In the genomic region with DNA sequence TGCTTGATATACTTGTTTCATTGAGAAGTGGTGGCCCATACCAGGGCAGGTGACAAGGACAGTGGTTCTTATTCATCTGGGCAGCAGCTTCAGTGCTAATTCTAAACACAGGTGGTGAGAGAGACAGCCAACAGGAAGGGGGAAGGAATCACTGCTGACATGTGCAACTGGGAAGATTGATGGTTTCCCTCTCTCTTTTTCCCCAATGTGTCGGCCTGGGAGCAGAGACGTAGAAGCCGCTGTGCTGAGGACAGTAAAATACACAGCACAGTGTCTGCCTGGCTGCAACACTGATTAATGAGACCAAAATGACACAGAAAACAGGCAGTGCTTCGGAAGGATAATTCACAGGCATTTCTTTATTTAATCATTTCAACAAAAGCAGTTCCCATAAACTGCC, we compare ENCODE assay signal across 21 cellular contexts. TPM values are rescaled to one million over a fixed set of nuclear protein-coding genes. Genes with fewer than 3 reads are reported as not detected.
DNase-seq lines count a peak whose midpoint lies in the region; ATAC-seq and TF ChIP-seq lines count a peak whose summit lies in the region.
"Had no signal": no experiment of that assay in that cellular context is flagged by ENCODE, and none has a peak within 500 bp of the region (broad histone marks: within the 10 kb centered on the region; RNA-seq: fewer than 3 reads in every experiment).

No MANE protein-coding gene starts in this region.

- H2BK15ac ChIP-seq in neuronal stem cell (ENCODE audit: low read length) = no peak overlapping the region

- no peak overlapping the region for H4K8ac ChIP-seq in neuronal stem cell (ENCODE audit: low read depth, low read length)

- no peak overlapping the region for H3K27ac Mint-ChIP-seq in endodermal cell
- H3K27ac Mint-ChIP-seq in neural progenitor cell = no peak overlapping the region
- H3K27ac Mint-ChIP-seq: CD4-positive, alpha-beta memory T cell; GM23338 had no signal

- H3K9me3 Mint-ChIP-seq in endodermal cell (no peaks in the 10 kb centered on the region), neural progenitor cell (no peaks in the 10 kb centered on the region)
- H3K9me3 Mint-ChIP-seq: GM23338 had no signal

- no peaks in the 10 kb centered on the region for H3K79me2 ChIP-seq in neural progenitor cell (ENCODE audit: low read depth)

- H3K4me1 Mint-ChIP-seq in endodermal cell (peaks cover 5% of the 10 kb centered on the region), neural progenitor cell (no peaks in the 10 kb centered on the region)

- intact Hi-C loops in left cardiac atrium (cut with DNase I) (no loop called here), vagina (cut with DNase I) (no loop called here)

- H3K4me3 Mint-ChIP-seq in endodermal cell = no peak overlapping the region
- H3K4me3 Mint-ChIP-seq in neural progenitor cell = no peak overlapping the region
- H3K4me3 Mint-ChIP-seq: CD4-positive, alpha-beta memory T cell; GM23338 had no signal

- no peak overlapping the region for H4K91ac ChIP-seq in neuronal stem cell (ENCODE audit: low read depth, low read length, poor library complexity)

- peak in 1 of 2 donors; percentile 12 for DNase-seq in cardiac muscle cell (ENCODE audit: low read depth in 1 of 2, low spot score in 1 of 2)
- no peak for DNase-seq in left cardiac atrium
- DNase-seq in endodermal cell = no peak
- DNase-seq in neuronal stem cell (ENCODE audit: low spot score) = no peak
- DNase-seq in NCI-H187 (lab: John Stamatoyannopoulos, UW) = no peak
- no peak for DNase-seq in vagina (ENCODE audit: extremely low spot score in 2 of 2)
- no peak for DNase-seq in neural progenitor cell (ENCODE audit: low spot score)
- DNase-seq: CD4-positive, alpha-beta memory T cell; DMS153; HCEC 1CT; IMR-90; Kasumi-1; MG63; NCI-H1048; NCI-H146; NCI-H748 treated with DMSO at 0.1 percent for 48 hours; PC-9 had no signal

- H3K14ac ChIP-seq in neuronal stem cell (ENCODE audit: low read length) = no peak overlapping the region

- no peak overlapping the region for H2BK5ac ChIP-seq in neuronal stem cell (ENCODE audit: low read length)

- no peaks in the 10 kb centered on the region for H4K20me1 ChIP-seq in neural progenitor cell (ENCODE audit: low read depth)

- no peak overlapping the region for H2AK5ac ChIP-seq in neuronal stem cell (ENCODE audit: low read depth, low read length)

- H3K79me1 ChIP-seq in neuronal stem cell (ENCODE audit: low read depth, low read length) = no peaks in the 10 kb centered on the region

- H2BK120ac ChIP-seq in neuronal stem cell (ENCODE audit: low read depth, low read length) = no peak overlapping the region

- H3K4me3 ChIP-seq in cardiac muscle cell (no peak overlapping the region), endodermal cell (ENCODE audit: low read length) (no peak overlapping the region), neuronal stem cell (ENCODE audit: low read length in 2 of 2) (no peak overlapping the region), vagina (no peak overlapping the region), neural progenitor cell (no peak overlapping the region)
- H3K4me3 ChIP-seq: GM12878, GM23338, MG63, PC-9, SJSA1 had no signal

- H3K18ac ChIP-seq in neuronal stem cell (ENCODE audit: low read length) = no peak overlapping the region

- H3K27me3 ChIP-seq in cardiac muscle cell (no peaks in the 10 kb centered on the region), endodermal cell (ENCODE audit: control insufficient read depth, insufficient read depth, low read length, poor library complexity, severe bottlenecking) (no peaks in the 10 kb centered on the region), neuronal stem cell (ENCODE audit: control insufficient read depth in 3 of 3, insufficient read depth in 3 of 3, low read depth in 1 of 3, low read length in 3 of 3) (no peaks in the 10 kb centered on the region), vagina (no peaks in the 10 kb centered on the region), neural progenitor cell (no peaks in the 10 kb centered on the region)
- H3K27me3 ChIP-seq: MG63, SJSA1 had no signal

- H2AFZ ChIP-seq in neuronal stem cell (ENCODE audit: low read length) (no peak overlapping the region), neural progenitor cell (replicated peaks) (no peak overlapping the region)
- H2AFZ ChIP-seq: GM23338, PC-9 had no signal

- no peaks in the 10 kb centered on the region for H3K36me3 ChIP-seq in cardiac muscle cell
- H3K36me3 ChIP-seq in endodermal cell (ENCODE audit: control insufficient read depth, insufficient read depth, low read length) = no peaks in the 10 kb centered on the region
- H3K36me3 ChIP-seq in neuronal stem cell (replicated peaks in 1 of 2; ENCODE audit: control insufficient read depth in 2 of 2, insufficient read depth in 2 of 2, low read length in 2 of 2) = no peaks in the 10 kb centered on the region
- H3K36me3 ChIP-seq in vagina = no peaks in the 10 kb centered on the region
- H3K36me3 ChIP-seq in neural progenitor cell = no peaks in the 10 kb centered on the region
- H3K36me3 ChIP-seq: SJSA1 had no signal

- H3K9ac ChIP-seq in endodermal cell (ENCODE audit: extremely low read depth, low read length, poor library complexity, severe bottlenecking) (no peak overlapping the region), neuronal stem cell (ENCODE audit: low read depth, low read length, poor library complexity) (peak overlapping the region; percentile 77), neural progenitor cell (no peak overlapping the region)

- no peak overlapping the region for H3K23ac ChIP-seq in neuronal stem cell (ENCODE audit: low read depth, low read length, poor library complexity)

- H3K27ac ChIP-seq in cardiac muscle cell (peak overlapping the region; percentile 40), endodermal cell (ENCODE audit: low read depth, low read length) (peak overlapping the region; percentile 11), neuronal stem cell (replicated peaks; ENCODE audit: low read length) (no peak overlapping the region), vagina (no peak overlapping the region), neural progenitor cell (no peak overlapping the region)
- H3K27ac ChIP-seq: PC-9, SJSA1 had no signal

- TF ChIP-seq POLR2A in vagina (IDR thresholded peaks at IDR 0.05) = no peak

- H2BK12ac ChIP-seq in neuronal stem cell (ENCODE audit: low read length) = no peak overlapping the region

- no peak for TF ChIP-seq CTCF in cardiac muscle cell (IDR thresholded peaks at IDR 0.05; ENCODE audit: low read depth, low read length)
- TF ChIP-seq CTCF in endodermal cell (conservative IDR thresholded peaks at IDR 0.05) = no peak
- no peak for TF ChIP-seq CTCF in vagina (IDR thresholded peaks at IDR 0.05)
- no peak for TF ChIP-seq CTCF in neural progenitor cell (IDR thresholded peaks at IDR 0.05)

- H3K4ac ChIP-seq in neuronal stem cell (ENCODE audit: low read length) = no peak overlapping the region

- H3K27me3 Mint-ChIP-seq in endodermal cell (ENCODE audit: insufficient read depth) (no peaks in the 10 kb centered on the region), neural progenitor cell (ENCODE audit: insufficient read depth, low read depth) (no peaks in the 10 kb centered on the region)
- H3K27me3 Mint-ChIP-seq: CD4-positive, alpha-beta memory T cell had no signal

- H3K36me3 Mint-ChIP-seq in endodermal cell (ENCODE audit: low read depth) (no peaks in the 10 kb centered on the region), neural progenitor cell (no peaks in the 10 kb centered on the region)

- 92 to 94% methylated on average over 3 to 4 of the region's 4 CpGs for WGBS in endodermal cell (ENCODE audit: insufficient coverage in 1 of 2, insufficient read length in 1 of 2), 2 experiments
- WGBS in neuronal stem cell (ENCODE audit: extremely low coverage in 2 of 2, insufficient read length in 2 of 2, insufficient replicate concordance in 1 of 2), 2 donors = no CpG with 5 or more reads among the region's 4 CpGs

- ATAC-seq in left cardiac atrium (no peak), GM18517 (IDR thresholded peaks at IDR 0.05; ENCODE audit: unreplicated experiment) (no peak)
- ATAC-seq: GM12878, GM23338 had no signal

- no peaks in the 10 kb centered on the region for H3F3A ChIP-seq in neural progenitor cell (ENCODE audit: low read depth)

- H3K4me2 ChIP-seq in neuronal stem cell (ENCODE audit: insufficient read depth, low read length, poor library complexity, severe bottlenecking) = no peak overlapping the region
- no peak overlapping the region for H3K4me2 ChIP-seq in neural progenitor cell
- H3K4me2 ChIP-seq: GM23338, PC-9 had no signal

- H3K9me3 ChIP-seq in cardiac muscle cell (ENCODE audit: low read depth) (no peaks in the 10 kb centered on the region), endodermal cell (ENCODE audit: control insufficient read depth, low read length) (no peaks in the 10 kb centered on the region), neuronal stem cell (replicated peaks in 1 of 2; ENCODE audit: control insufficient read depth in 2 of 2, insufficient read depth in 1 of 2, low read depth in 1 of 2, low read length in 2 of 2) (no peaks in the 10 kb centered on the region), vagina (no peaks in the 10 kb centered on the region), neural progenitor cell (ENCODE audit: low read depth) (no peaks in the 10 kb centered on the region)
- H3K9me3 ChIP-seq: SJSA1 had no signal

- H3K4me1 ChIP-seq in cardiac muscle cell (ENCODE audit: low read depth) = peaks cover 19% of the 10 kb centered on the region
- H3K4me1 ChIP-seq in endodermal cell (ENCODE audit: control insufficient read depth, insufficient read depth, low read length) = no peaks in the 10 kb centered on the region
- H3K4me1 ChIP-seq in neuronal stem cell (ENCODE audit: control insufficient read depth in 2 of 2, insufficient read depth in 1 of 2, low read depth in 1 of 2, low read length in 2 of 2) = peaks cover 0 to 2% of the 10 kb centered on the region in 2 donors
- no peaks in the 10 kb centered on the region for H3K4me1 ChIP-seq in vagina
- no peaks in the 10 kb centered on the region for H3K4me1 ChIP-seq in neural progenitor cell

RNA-seq across cellular contexts. Expression of a gene that starts 48.8 kb away (rescaled TPM):
- 9.9 and 13.1 TPM in 2 replicates for total RNA-seq in cardiac muscle cell
- 10.9 and 11.4 TPM in 2 replicates for polyA plus RNA-seq in cardiac muscle cell
- 10 to 100 TPM; 11.1 to 11.4 TPM for total RNA-seq in left cardiac atrium
- 10 to 100 TPM in 1 of 2 donors, 1 to 10 TPM in 1; 9.9 to 11.8 TPM for total RNA-seq in endodermal cell
- 12.8 TPM for polyA plus RNA-seq in endodermal cell (2013, experiment 1 of 2)
- 14.5 TPM for polyA plus RNA-seq in endodermal cell (2013, experiment 2 of 2)
- 9.0 TPM for polyA plus RNA-seq in neuronal stem cell (2013, experiment 1 of 2)
- polyA plus RNA-seq in neuronal stem cell (2013, experiment 2 of 2) = 9.4 TPM
- 8.3 TPM for total RNA-seq in vagina
- total RNA-seq in neural progenitor cell (ENCODE audit: low replicate concordance) = 13.1 and 13.5 TPM in 2 replicates

Comparison
In these comparisons a context has a peak if more than half of its experiments do, and no peak if none do; other contexts are left out.
1. H3K27ac ChIP-seq: peak in cardiac muscle cell (single experiment) and endodermal cell (single experiment); none in neuronal stem cell (single experiment), vagina (single experiment) and neural progenitor cell (single experiment).